In genomic region chr22:36123673-36124630, GRCh38 we compare ENCODE assay signal across 1 cellular context.
A peak's percentile ranks its signal among the peaks of the same experiment; 100 is the strongest.
TF ChIP-seq lines count a peak whose summit lies in the region.

No MANE protein-coding gene starts in this region.

TF ChIP-seq in HepG2, 621 proteins besides CTCF, POLR2A, EP300 and RAD21 (continued from another document and continues in another):
- TF ChIP-seq IKZF5 (CRISPR knock-in tag; IDR thresholded peaks at IDR 0.05), result peak; percentile 58
- TF ChIP-seq GZF1 (CRISPR knock-in tag; IDR thresholded peaks at IDR 0.05), result no peak
- TF ChIP-seq ZBTB20 (CRISPR knock-in tag; IDR thresholded peaks at IDR 0.05; ENCODE audit: borderline replicate concordance, low read depth), result 0 out of 2 replicates have a peak, but pooled peaks have one; percentile 82
- TF ChIP-seq ZFP36 (IDR thresholded peaks at IDR 0.05; ENCODE audit: borderline replicate concordance, low read depth, low read length, partially characterized antibody), result no peak
- TF ChIP-seq RFX3 (CRISPR knock-in tag; IDR thresholded peaks at IDR 0.05), result no peak
- no peak for TF ChIP-seq ZNF10 (CRISPR knock-in tag; IDR thresholded peaks at IDR 0.05; ENCODE audit: borderline replicate concordance, low read depth)
- TF ChIP-seq ZNF839 (CRISPR knock-in tag; IDR thresholded peaks at IDR 0.05; ENCODE audit: borderline replicate concordance), result no peak
- TF ChIP-seq SALL2 (CRISPR knock-in tag; IDR thresholded peaks at IDR 0.05), result 0 out of 2 replicates have a peak, but pooled peaks have one; percentile 58
- TF ChIP-seq ATAD3A (CRISPR knock-in tag; IDR thresholded peaks at IDR 0.05), result no peak
- no peak for TF ChIP-seq ZNF703 (CRISPR knock-in tag; IDR thresholded peaks at IDR 0.05; ENCODE audit: borderline replicate concordance)
- 0 out of 2 replicates have a peak, but pooled peaks have one; percentile 40 for TF ChIP-seq ZNF362 (CRISPR knock-in tag; IDR thresholded peaks at IDR 0.05; ENCODE audit: borderline replicate concordance)
- no peak for TF ChIP-seq ATM (IDR thresholded peaks at IDR 0.05; ENCODE audit: borderline replicate concordance)
- TF ChIP-seq ZBTB26 (CRISPR knock-in tag; IDR thresholded peaks at IDR 0.05; ENCODE audit: borderline replicate concordance), result peak; percentile 63; the same call in 1 of the 2 replicates
- peak; percentile 26; the same call in 1 of the 2 replicates for TF ChIP-seq ZNF605 (CRISPR knock-in tag; IDR thresholded peaks at IDR 0.05)
- peak; percentile 77 for TF ChIP-seq GABPB1 (CRISPR knock-in tag; IDR thresholded peaks at IDR 0.05)
- peak; percentile 23 for TF ChIP-seq TBL1XR1 (IDR thresholded peaks at IDR 0.05; ENCODE audit: borderline replicate concordance, low read length, partially characterized antibody)
- peak; percentile 95 for TF ChIP-seq ATF6 (CRISPR knock-in tag; conservative IDR thresholded peaks at IDR 0.05)
- 0 out of 2 replicates have a peak, but pooled peaks have one; percentile 33 for TF ChIP-seq RFXANK (CRISPR knock-in tag; IDR thresholded peaks at IDR 0.05)
- no peak for TF ChIP-seq ZSCAN30 (CRISPR knock-in tag; IDR thresholded peaks at IDR 0.05)
- TF ChIP-seq, protein P1, sequence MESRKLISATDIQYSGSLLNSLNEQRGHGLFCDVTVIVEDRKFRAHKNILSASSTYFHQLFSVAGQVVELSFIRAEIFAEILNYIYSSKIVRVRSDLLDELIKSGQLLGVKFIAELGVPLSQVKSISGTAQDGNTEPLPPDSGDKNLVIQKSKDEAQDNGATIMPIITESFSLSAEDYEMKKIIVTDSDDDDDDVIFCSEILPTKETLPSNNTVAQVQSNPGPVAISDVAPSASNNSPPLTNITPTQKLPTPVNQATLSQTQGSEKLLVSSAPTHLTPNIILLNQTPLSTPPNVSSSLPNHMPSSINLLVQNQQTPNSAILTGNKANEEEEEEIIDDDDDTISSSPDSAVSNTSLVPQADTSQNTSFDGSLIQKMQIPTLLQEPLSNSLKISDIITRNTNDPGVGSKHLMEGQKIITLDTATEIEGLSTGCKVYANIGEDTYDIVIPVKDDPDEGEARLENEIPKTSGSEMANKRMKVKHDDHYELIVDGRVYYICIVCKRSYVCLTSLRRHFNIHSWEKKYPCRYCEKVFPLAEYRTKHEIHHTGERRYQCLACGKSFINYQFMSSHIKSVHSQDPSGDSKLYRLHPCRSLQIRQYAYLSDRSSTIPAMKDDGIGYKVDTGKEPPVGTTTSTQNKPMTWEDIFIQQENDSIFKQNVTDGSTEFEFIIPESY (CRISPR knock-in tag; IDR thresholded peaks at IDR 0.05), result peak; percentile 18; the same call in 1 of the 2 replicates
- no peak for TF ChIP-seq HDAC1 (CRISPR knock-in tag; IDR thresholded peaks at IDR 0.05)
- peak; percentile 99 for TF ChIP-seq CREB1 (IDR thresholded peaks at IDR 0.05)
- peak; percentile 92 for TF ChIP-seq CREB1 (CRISPR knock-in tag; IDR thresholded peaks at IDR 0.05)
- TF ChIP-seq DNMT1 (CRISPR knock-in tag; IDR thresholded peaks at IDR 0.05), result 0 out of 2 replicates have a peak, but pooled peaks have one; percentile 82
- 0 out of 2 replicates have a peak, but pooled peaks have one; percentile 26 for TF ChIP-seq GTF3A (CRISPR knock-in tag; conservative IDR thresholded peaks at IDR 0.05)
- TF ChIP-seq ZMYM3 (CRISPR knock-in tag; IDR thresholded peaks at IDR 0.05), result peak; percentile 65; the same call in 1 of the 2 replicates
- TF ChIP-seq HNRNPK (IDR thresholded peaks at IDR 0.05; ENCODE audit: low read depth, low read length, poor library complexity, severe bottlenecking), result no peak
- TF ChIP-seq ATF7-NPFF (CRISPR knock-in tag; IDR thresholded peaks at IDR 0.05; ENCODE audit: low read depth), result no peak
- TF ChIP-seq ZNF607 (CRISPR knock-in tag; IDR thresholded peaks at IDR 0.05; ENCODE audit: borderline replicate concordance), result no peak
- TF ChIP-seq NFRKB (IDR thresholded peaks at IDR 0.05), result no peak
- TF ChIP-seq, protein P2, sequence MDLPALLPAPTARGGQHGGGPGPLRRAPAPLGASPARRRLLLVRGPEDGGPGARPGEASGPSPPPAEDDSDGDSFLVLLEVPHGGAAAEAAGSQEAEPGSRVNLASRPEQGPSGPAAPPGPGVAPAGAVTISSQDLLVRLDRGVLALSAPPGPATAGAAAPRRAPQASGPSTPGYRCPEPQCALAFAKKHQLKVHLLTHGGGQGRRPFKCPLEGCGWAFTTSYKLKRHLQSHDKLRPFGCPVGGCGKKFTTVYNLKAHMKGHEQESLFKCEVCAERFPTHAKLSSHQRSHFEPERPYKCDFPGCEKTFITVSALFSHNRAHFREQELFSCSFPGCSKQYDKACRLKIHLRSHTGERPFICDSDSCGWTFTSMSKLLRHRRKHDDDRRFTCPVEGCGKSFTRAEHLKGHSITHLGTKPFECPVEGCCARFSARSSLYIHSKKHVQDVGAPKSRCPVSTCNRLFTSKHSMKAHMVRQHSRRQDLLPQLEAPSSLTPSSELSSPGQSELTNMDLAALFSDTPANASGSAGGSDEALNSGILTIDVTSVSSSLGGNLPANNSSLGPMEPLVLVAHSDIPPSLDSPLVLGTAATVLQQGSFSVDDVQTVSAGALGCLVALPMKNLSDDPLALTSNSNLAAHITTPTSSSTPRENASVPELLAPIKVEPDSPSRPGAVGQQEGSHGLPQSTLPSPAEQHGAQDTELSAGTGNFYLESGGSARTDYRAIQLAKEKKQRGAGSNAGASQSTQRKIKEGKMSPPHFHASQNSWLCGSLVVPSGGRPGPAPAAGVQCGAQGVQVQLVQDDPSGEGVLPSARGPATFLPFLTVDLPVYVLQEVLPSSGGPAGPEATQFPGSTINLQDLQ (CRISPR knock-in tag; IDR thresholded peaks at IDR 0.05), result no peak
- no peak for TF ChIP-seq IKZF1 (IDR thresholded peaks at IDR 0.05)
- TF ChIP-seq HDAC2 (CRISPR knock-in tag; IDR thresholded peaks at IDR 0.05), result peak; percentile 68
- TF ChIP-seq ZNF576 (CRISPR knock-in tag; IDR thresholded peaks at IDR 0.05), result no peak
- TF ChIP-seq MBNL3 (CRISPR knock-in tag; conservative IDR thresholded peaks at IDR 0.05), result no peak
- peak; percentile 68 for TF ChIP-seq FOSL2 (CRISPR knock-in tag; IDR thresholded peaks at IDR 0.05)
- TF ChIP-seq AKAP8 (CRISPR knock-in tag; IDR thresholded peaks at IDR 0.05), result no peak
- no peak for TF ChIP-seq ZFP41 (CRISPR knock-in tag; IDR thresholded peaks at IDR 0.05; ENCODE audit: borderline replicate concordance)
- no peak for TF ChIP-seq ZNF7 (CRISPR knock-in tag; IDR thresholded peaks at IDR 0.05)
- no peak for TF ChIP-seq ZIK1 (CRISPR knock-in tag; IDR thresholded peaks at IDR 0.05; ENCODE audit: borderline replicate concordance, low read depth)
- TF ChIP-seq ZNF350 (CRISPR knock-in tag; IDR thresholded peaks at IDR 0.05; ENCODE audit: borderline replicate concordance, low read depth), result peak; percentile 51
- TF ChIP-seq CENPBD1 (CRISPR knock-in tag; IDR thresholded peaks at IDR 0.05; ENCODE audit: borderline replicate concordance, low read depth), result no peak
- TF ChIP-seq, protein P3, sequence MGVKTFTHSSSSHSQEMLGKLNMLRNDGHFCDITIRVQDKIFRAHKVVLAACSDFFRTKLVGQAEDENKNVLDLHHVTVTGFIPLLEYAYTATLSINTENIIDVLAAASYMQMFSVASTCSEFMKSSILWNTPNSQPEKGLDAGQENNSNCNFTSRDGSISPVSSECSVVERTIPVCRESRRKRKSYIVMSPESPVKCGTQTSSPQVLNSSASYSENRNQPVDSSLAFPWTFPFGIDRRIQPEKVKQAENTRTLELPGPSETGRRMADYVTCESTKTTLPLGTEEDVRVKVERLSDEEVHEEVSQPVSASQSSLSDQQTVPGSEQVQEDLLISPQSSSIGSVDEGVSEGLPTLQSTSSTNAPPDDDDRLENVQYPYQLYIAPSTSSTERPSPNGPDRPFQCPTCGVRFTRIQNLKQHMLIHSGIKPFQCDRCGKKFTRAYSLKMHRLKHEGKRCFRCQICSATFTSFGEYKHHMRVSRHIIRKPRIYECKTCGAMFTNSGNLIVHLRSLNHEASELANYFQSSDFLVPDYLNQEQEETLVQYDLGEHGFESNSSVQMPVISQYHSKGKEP (CRISPR knock-in tag; IDR thresholded peaks at IDR 0.05), result no peak; the same call in 1 of the 2 replicates
- TF ChIP-seq REL (CRISPR knock-in tag; conservative IDR thresholded peaks at IDR 0.05), result no peak
- TF ChIP-seq MEIS2 (CRISPR knock-in tag; IDR thresholded peaks at IDR 0.05), result no peak; the same call in 1 of the 2 replicates
- TF ChIP-seq, protein P4, sequence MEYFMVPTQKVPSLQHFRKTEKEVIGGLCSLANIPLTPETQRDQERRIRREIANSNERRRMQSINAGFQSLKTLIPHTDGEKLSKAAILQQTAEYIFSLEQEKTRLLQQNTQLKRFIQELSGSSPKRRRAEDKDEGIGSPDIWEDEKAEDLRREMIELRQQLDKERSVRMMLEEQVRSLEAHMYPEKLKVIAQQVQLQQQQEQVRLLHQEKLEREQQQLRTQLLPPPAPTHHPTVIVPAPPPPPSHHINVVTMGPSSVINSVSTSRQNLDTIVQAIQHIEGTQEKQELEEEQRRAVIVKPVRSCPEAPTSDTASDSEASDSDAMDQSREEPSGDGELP (IDR thresholded peaks at IDR 0.05; ENCODE audit: borderline replicate concordance, low read depth), result peak; percentile 22; the same call in 1 of the 2 replicates
- TF ChIP-seq HNRNPH1 (optimal IDR thresholded peaks at IDR 0.05; ENCODE audit: low read depth, low read length), result no peak
- TF ChIP-seq PHB2 (IDR thresholded peaks at IDR 0.05; ENCODE audit: partially characterized antibody), result no peak
- TF ChIP-seq RFX1 (IDR thresholded peaks at IDR 0.05), result no peak
- no peak for TF ChIP-seq ZEB1 (IDR thresholded peaks at IDR 0.05; ENCODE audit: insufficient replicate concordance, low read depth)
- no peak for TF ChIP-seq ZBTB14 (CRISPR knock-in tag; IDR thresholded peaks at IDR 0.05)
- TF ChIP-seq POLR2G (IDR thresholded peaks at IDR 0.05; ENCODE audit: low read depth, low read length), result peak; percentile 72
- TF ChIP-seq HOXA5 (CRISPR knock-in tag; IDR thresholded peaks at IDR 0.05), result peak; percentile 81
- TF ChIP-seq ZNF251 (CRISPR knock-in tag; IDR thresholded peaks at IDR 0.05), result 0 out of 2 replicates have a peak, but pooled peaks have one; percentile 48
- no peak for TF ChIP-seq ESRRA (CRISPR knock-in tag; IDR thresholded peaks at IDR 0.05; ENCODE audit: low read depth)
